ENCODE assay signal across 21 cellular contexts in genomic region chr3:108381531-108381930, GRCh38.
DNase-seq lines count a peak whose midpoint lies in the region; ATAC-seq and TF ChIP-seq lines count a peak whose summit lies in the region.
"Had no signal": no experiment of that assay in that cellular context is flagged by ENCODE, and none has a peak within 500 bp of the region (broad histone marks: within the 10 kb centered on the region; RNA-seq: fewer than 3 reads in every experiment).

No MANE protein-coding gene starts in this region.

- DNase-seq in ELF-1 (ENCODE audit: low read depth, low spot score) (peak; percentile 86), NCI-H69 (lab: John Stamatoyannopoulos, UW) (peak; percentile 46), WTC11 (ENCODE audit: low spot score) (no peak), progenitor cell of endocrine pancreas (ENCODE audit: low spot score, unreplicated experiment) (no peak)
- DNase-seq: Caco-2; CD4-positive, alpha-beta T cell; DMS 273 treated with DMSO at 0.1 percent for 48 hours; DND-41; HCEC 1CT; IMR-90; NCI-H1105; NCI-H187; NCI-H446 treated with DMSO at 0.1 percent for 48 hours; NCI-H526 treated with DMSO at 0.1 percent for 48 hours; PC-9; RPMI8226; SHP77 had no signal

- no CpG with 5 or more reads among the region's 2 CpGs for WGBS in mesodermal cell (ENCODE audit: insufficient coverage in 2 of 2), 2 experiments

- no peaks in the 10 kb centered on the region for H3K36me3 Mint-ChIP-seq in WTC11
- H3K36me3 Mint-ChIP-seq in progenitor cell of endocrine pancreas (ENCODE audit: insufficient read depth): no peaks in the 10 kb centered on the region

- CTCF ChIA-PET in WTC11 (lab: Charles Lee): no interaction called here

- H3K27ac Mint-ChIP-seq in WTC11: no peak overlapping the region
- no peak overlapping the region for H3K27ac Mint-ChIP-seq in progenitor cell of endocrine pancreas
- H3K27ac Mint-ChIP-seq: CD4-positive, alpha-beta T cell had no signal

- H3K9me3 ChIP-seq in mesodermal cell (ENCODE audit: control insufficient read depth, low read length): peaks cover 5% of the 10 kb centered on the region
- H3K9me3 ChIP-seq: Caco-2 had no signal

- H3K4me3 Mint-ChIP-seq in WTC11 (no peak overlapping the region), progenitor cell of endocrine pancreas (ENCODE audit: low read depth) (no peak overlapping the region)
- H3K4me3 Mint-ChIP-seq: CD4-positive, alpha-beta T cell had no signal

- peak; percentile 60 for ATAC-seq in WTC11
- no peak for ATAC-seq in HG02852 (IDR thresholded peaks at IDR 0.05; ENCODE audit: unreplicated experiment)
- ATAC-seq in HG02763 (IDR thresholded peaks at IDR 0.05; ENCODE audit: unreplicated experiment): no peak

- TF ChIP-seq CTCF in WTC11 (IDR thresholded peaks at IDR 0.05): no peak
- TF ChIP-seq CTCF in progenitor cell of endocrine pancreas (IDR thresholded peaks at IDR 0.05; ENCODE audit: unreplicated experiment): no peak

- peak overlapping the region; percentile 30 for H3K27ac ChIP-seq in mesodermal cell (ENCODE audit: low read depth, low read length, severe bottlenecking)
- H3K27ac ChIP-seq: KMS-11, PC-9 had no signal

- H3K4me1 ChIP-seq in mesodermal cell (ENCODE audit: control insufficient read depth, insufficient read depth, low read length, poor library complexity, severe bottlenecking): peaks cover 3% of the 10 kb centered on the region

- peaks cover 3% of the 10 kb centered on the region for H3K9me3 Mint-ChIP-seq in WTC11
- no peaks in the 10 kb centered on the region for H3K9me3 Mint-ChIP-seq in progenitor cell of endocrine pancreas (ENCODE audit: low read depth)
- H3K9me3 Mint-ChIP-seq: CD4-positive, alpha-beta T cell had no signal

- POLR2A ChIA-PET in WTC11 (lab: Charles Lee): no interaction called here

- H3K27me3 Mint-ChIP-seq in WTC11 (ENCODE audit: low read depth): no peaks in the 10 kb centered on the region
- H3K27me3 Mint-ChIP-seq in progenitor cell of endocrine pancreas: no peaks in the 10 kb centered on the region
- H3K27me3 Mint-ChIP-seq: CD4-positive, alpha-beta T cell had no signal

- H3K4me1 Mint-ChIP-seq in WTC11: peaks cover 24% of the 10 kb centered on the region
- H3K4me1 Mint-ChIP-seq in progenitor cell of endocrine pancreas (ENCODE audit: low read depth): peaks cover 8% of the 10 kb centered on the region

- no peak overlapping the region for H3K4me3 ChIP-seq in mesodermal cell (ENCODE audit: extremely low read depth, insufficient read depth, low read length, poor library complexity, severe bottlenecking)
- H3K4me3 ChIP-seq: PC-9 had no signal

- H3K36me3 ChIP-seq in mesodermal cell (ENCODE audit: control insufficient read depth, insufficient read depth, low read length): no peaks in the 10 kb centered on the region

TF ChIP-seq in WTC11, 78 proteins besides CTCF, POLR2A, EP300 and RAD21:
- TF ChIP-seq ZNF512 (CRISPR knock-in tag; IDR thresholded peaks at IDR 0.05; ENCODE audit: borderline replicate concordance): no peak
- TF ChIP-seq ELF4 (CRISPR knock-in tag; IDR thresholded peaks at IDR 0.05; ENCODE audit: low read depth): no peak
- TF ChIP-seq PRDM15 (CRISPR knock-in tag; IDR thresholded peaks at IDR 0.05): no peak

Comparison
In these comparisons a context has a peak if more than half of its experiments do, and no peak if none do; other contexts are left out.
1. DNase-seq: peak in ELF-1 (single experiment) and NCI-H69 (single experiment); none in WTC11 (single experiment) and progenitor cell of endocrine pancreas (single experiment).